13 cellular contexts compared by ENCODE assay signal in genomic region chr9:94553029-94553938, GRCh38. TPM values are rescaled to one million over a fixed set of nuclear protein-coding genes. Genes with fewer than 3 reads are reported as not detected.
DNase-seq lines count a peak whose midpoint lies in the region; ATAC-seq and TF ChIP-seq lines count a peak whose summit lies in the region.
"Had no signal": no experiment of that assay in that cellular context is flagged by ENCODE, and none has a peak within 500 bp of the region (broad histone marks: within the 10 kb centered on the region; RNA-seq: fewer than 3 reads in every experiment).

No MANE protein-coding gene starts in this region.

- H3K4me1 ChIP-seq in BE2C (no peaks in the 10 kb centered on the region), HUES6 (ENCODE audit: control insufficient read depth, insufficient read depth, low read length) (no peaks in the 10 kb centered on the region; the same call in 1 of the 2 replicates), mesenchymal stem cell (ENCODE audit: control insufficient read depth, insufficient read depth, low read depth, low read length) (peaks cover 14% of the 10 kb centered on the region), sigmoid colon (no peaks in the 10 kb centered on the region)

- CTCF ChIA-PET in activated naive CD4-positive, alpha-beta T cell treated with anti-CD3 and anti-CD28 coated beads, Interleukin-2, amount 10 ng/mL, durations not matched to agents 7 days and 5 days (lab: Charles Lee) = interaction anchor here (1.5 kb wide), 1 partner anchor 50 kb away, joined by 10 read pairs; no protein-coding TSS in a partner anchor

- peak overlapping the region; percentile 29 for H4K8ac ChIP-seq in mesenchymal stem cell (ENCODE audit: low read length)

- no peaks in the 10 kb centered on the region for H3K9me3 ChIP-seq in BE2C
- peaks cover 11% of the 10 kb centered on the region; the same call in 1 of the 2 replicates for H3K9me3 ChIP-seq in HUES6 (ENCODE audit: control insufficient read depth, insufficient read depth, low read depth, low read length)
- no peaks in the 10 kb centered on the region for H3K9me3 ChIP-seq in mesenchymal stem cell (ENCODE audit: control insufficient read depth, low read length)
- H3K9me3 ChIP-seq in sigmoid colon = no peaks in the 10 kb centered on the region

- H2AK5ac ChIP-seq in mesenchymal stem cell (ENCODE audit: low read length, severe bottlenecking) = no peak overlapping the region

- TF ChIP-seq CTCF in BE2C (IDR thresholded peaks at IDR 0.05; ENCODE audit: low read depth, low read length) (peak; percentile 47), sigmoid colon (IDR thresholded peaks at IDR 0.05) (no peak)

- no peak for ATAC-seq in HG03175 (IDR thresholded peaks at IDR 0.05; ENCODE audit: unreplicated experiment)

- H3K27ac ChIP-seq in HUES6 (ENCODE audit: low read depth, low read length) = no peak overlapping the region
- H3K27ac ChIP-seq in mesenchymal stem cell (ENCODE audit: low read length, poor library complexity, severe bottlenecking) = no peak overlapping the region
- H3K27ac ChIP-seq in sigmoid colon = no peak overlapping the region
- H3K27ac ChIP-seq: skin epidermis had no signal

- no peak overlapping the region for H3K14ac ChIP-seq in mesenchymal stem cell (ENCODE audit: low read length in 2 of 2)

- no peak overlapping the region for H4K91ac ChIP-seq in mesenchymal stem cell (ENCODE audit: low read length)

- no peaks in the 10 kb centered on the region for H3K4me1 Mint-ChIP-seq in activated naive CD4-positive, alpha-beta T cell treated with anti-CD3 and anti-CD28 coated beads, Interleukin-2, amount 10 ng/mL, durations not matched to agents 7 days and 5 days

- no peak overlapping the region for H2BK15ac ChIP-seq in mesenchymal stem cell (ENCODE audit: low read depth, poor library complexity, severe bottlenecking)

- H2BK120ac ChIP-seq in mesenchymal stem cell (ENCODE audit: low read depth, low read length) = no peak overlapping the region

- H3K4ac ChIP-seq in mesenchymal stem cell (ENCODE audit: low read depth in 1 of 2, low read length in 2 of 2) = peak overlapping the region in 1 of 2 experiments; percentile 54

- H3K36me3 ChIP-seq in BE2C (peaks cover 16% of the 10 kb centered on the region), HUES6 (ENCODE audit: control insufficient read depth, insufficient read depth, low read length) (no peaks in the 10 kb centered on the region), mesenchymal stem cell (ENCODE audit: control insufficient read depth in 1 of 2, insufficient read depth in 2 of 2, low read depth in 1 of 2, low read length in 2 of 2) (no peaks in the 10 kb centered on the region), sigmoid colon (no peaks in the 10 kb centered on the region)

- peak overlapping the region in 1 of 2 experiments; percentile 37 for H3K18ac ChIP-seq in mesenchymal stem cell (ENCODE audit: low read depth in 1 of 2, low read length in 2 of 2)

- H3K27me3 ChIP-seq in BE2C (no peaks in the 10 kb centered on the region), HUES6 (ENCODE audit: control insufficient read depth, insufficient read depth, low read length) (no peaks in the 10 kb centered on the region), mesenchymal stem cell (ENCODE audit: control insufficient read depth in 1 of 2, insufficient read depth in 1 of 2, low read length in 2 of 2) (no peaks in the 10 kb centered on the region), sigmoid colon (no peaks in the 10 kb centered on the region)

- H3K9me3 Mint-ChIP-seq in activated naive CD4-positive, alpha-beta T cell treated with anti-CD3 and anti-CD28 coated beads, Interleukin-2, amount 10 ng/mL, durations not matched to agents 7 days and 5 days = no peaks in the 10 kb centered on the region
- H3K9me3 Mint-ChIP-seq: activated CD8-positive, alpha-beta T cell treated with anti-CD3 and anti-CD28 coated beads for 36 hours; activated naive CD4-positive, alpha-beta T cell treated with anti-CD3 and anti-CD28 coated beads, Interleukin-2, amount 50 U/mL, for 72 hours had no signal

- TF ChIP-seq EP300 in sigmoid colon (IDR thresholded peaks at IDR 0.05) = no peak

- no peak overlapping the region for H3K27ac Mint-ChIP-seq in activated naive CD4-positive, alpha-beta T cell treated with anti-CD3 and anti-CD28 coated beads, Interleukin-2, amount 10 ng/mL, durations not matched to agents 7 days and 5 days
- H3K27ac Mint-ChIP-seq: activated CD8-positive, alpha-beta T cell treated with anti-CD3 and anti-CD28 coated beads for 36 hours; activated naive CD4-positive, alpha-beta T cell treated with anti-CD3 and anti-CD28 coated beads, Interleukin-2, amount 50 U/mL, for 72 hours had no signal

- no peak for TF ChIP-seq POLR2A in sigmoid colon (IDR thresholded peaks at IDR 0.05)

- H3K79me1 ChIP-seq in mesenchymal stem cell (replicated peaks; ENCODE audit: low read length, poor library complexity, severe bottlenecking) = peaks cover 2% of the 10 kb centered on the region

- no peaks in the 10 kb centered on the region for H3K36me3 Mint-ChIP-seq in activated naive CD4-positive, alpha-beta T cell treated with anti-CD3 and anti-CD28 coated beads, Interleukin-2, amount 10 ng/mL, durations not matched to agents 7 days and 5 days
- H3K36me3 Mint-ChIP-seq: activated naive CD4-positive, alpha-beta T cell treated with anti-CD3 and anti-CD28 coated beads, Interleukin-2, amount 50 U/mL, for 72 hours had no signal

- peak overlapping the region; percentile 2 for H3K9ac ChIP-seq in HUES6 (ENCODE audit: low read length)
- no peak overlapping the region for H3K9ac ChIP-seq in mesenchymal stem cell (ENCODE audit: low read length)

- no peak overlapping the region for H3K23ac ChIP-seq in mesenchymal stem cell (ENCODE audit: low read length in 2 of 2)

- WGBS in mesenchymal stem cell = 87% methylated on average over 28 of the region's 29 CpGs
- WGBS in sigmoid colon, 2 donors = 43 to 91% methylated on average over 29 of the region's 29 CpGs

- H3K4me3 ChIP-seq in BE2C (ENCODE audit: low read depth, low read length) (peak overlapping the region; percentile 91), HUES6 (ENCODE audit: low read depth, low read length) (peak overlapping the region; percentile 77; the same call in 1 of the 2 replicates), mesenchymal stem cell (ENCODE audit: insufficient read depth in 1 of 2, low read depth in 1 of 2, low read length in 2 of 2) (no peak overlapping the region), sigmoid colon (no peak overlapping the region)

- H2BK5ac ChIP-seq in mesenchymal stem cell (ENCODE audit: low read depth, low read length, poor library complexity, severe bottlenecking) = no peak overlapping the region

- H2BK12ac ChIP-seq in mesenchymal stem cell (ENCODE audit: low read length in 2 of 2) = no peak overlapping the region

- H3K27me3 Mint-ChIP-seq in activated naive CD4-positive, alpha-beta T cell treated with anti-CD3 and anti-CD28 coated beads, Interleukin-2, amount 10 ng/mL, durations not matched to agents 7 days and 5 days = peaks cover 18% of the 10 kb centered on the region

- H2AFZ ChIP-seq in mesenchymal stem cell (ENCODE audit: low read depth, low read length) = no peak overlapping the region

- H3K4me3 Mint-ChIP-seq in activated naive CD4-positive, alpha-beta T cell treated with anti-CD3 and anti-CD28 coated beads, Interleukin-2, amount 10 ng/mL, durations not matched to agents 7 days and 5 days = no peak overlapping the region
- H3K4me3 Mint-ChIP-seq: activated CD8-positive, alpha-beta T cell treated with anti-CD3 and anti-CD28 coated beads for 36 hours had no signal

- H3K4me2 ChIP-seq in mesenchymal stem cell (ENCODE audit: low read length, poor library complexity, severe bottlenecking) = no peak overlapping the region

- DNase-seq in BE2C (peak; percentile 42), SW480 (ENCODE audit: low spot score) (peak; percentile 19), mesenchymal stem cell (no peak), C1 segment of cervical spinal cord (lab: John Stamatoyannopoulos, UW) (no peak), sigmoid colon (no peak)
- DNase-seq in activated naive CD4-positive, alpha-beta T cell treated with anti-CD3 and anti-CD28 coated beads, Interleukin-2, amount 10 ng/mL, durations not matched to agents 7 days and 5 days = no peak
- DNase-seq: activated CD8-positive, alpha-beta T cell treated with anti-CD3 and anti-CD28 coated beads for 36 hours; NCI-H2029 had no signal

- intact Hi-C loops in sigmoid colon (cut with DNase I) = no loop called here

RNA-seq across cellular contexts. Expression of gene PCAT7, which starts 1.6 kb away (rescaled TPM):
- 11.2 TPM for polyA plus RNA-seq in BE2C (2012; ENCODE audit: insufficient read depth, insufficient read length, low read depth)
- 4.7 TPM for polyA plus RNA-seq in mesenchymal stem cell (2013, experiment 1 of 2)
- 4.5 TPM for polyA plus RNA-seq in mesenchymal stem cell (2013, experiment 2 of 2)
- not detected for total RNA-seq in sigmoid colon
- 1 to 10 TPM in 1 of 3 donors, under 1 TPM in 1, not detected in 1; 0.31 to 1.8 TPM for polyA plus RNA-seq in sigmoid colon
- total RNA-seq: activated CD8-positive, alpha-beta T cell treated with anti-CD3 and anti-CD28 coated beads for 36 hours; activated naive CD4-positive, alpha-beta T cell treated with anti-CD3 and anti-CD28 coated beads, Interleukin-2, amount 50 U/mL, for 72 hours; dermis microvascular lymphatic vessel endothelial cell had no signal

RNA-seq across cellular contexts. Expression of gene FBP2, which starts 40.3 kb away (rescaled TPM):
- polyA plus RNA-seq in BE2C (2012; ENCODE audit: insufficient read depth, insufficient read length, low read depth) = 2.2 TPM
- polyA plus RNA-seq in mesenchymal stem cell (2013, experiment 1 of 2) = not detected
- not detected for polyA plus RNA-seq in mesenchymal stem cell (2013, experiment 2 of 2)
- not detected for total RNA-seq in sigmoid colon
- under 1 TPM in 1 of 3 donors, not detected in 2; 0.04 TPM for polyA plus RNA-seq in sigmoid colon
- total RNA-seq: activated CD8-positive, alpha-beta T cell treated with anti-CD3 and anti-CD28 coated beads for 36 hours; activated naive CD4-positive, alpha-beta T cell treated with anti-CD3 and anti-CD28 coated beads, Interleukin-2, amount 50 U/mL, for 72 hours; dermis microvascular lymphatic vessel endothelial cell had no signal

Comparison
In these comparisons a context has a peak if more than half of its experiments do, and no peak if none do; other contexts are left out.
1. DNase-seq: peak in BE2C (single experiment) and SW480 (single experiment); none in mesenchymal stem cell (single experiment), C1 segment of cervical spinal cord (0 of 14), sigmoid colon (single experiment) and activated naive CD4-positive, alpha-beta T cell treated with anti-CD3 and anti-CD28 coated beads, Interleukin-2, amount 10 ng/mL, durations not matched to agents 7 days and 5 days (single experiment).
2. H3K4me3 ChIP-seq: peak in BE2C (single experiment) and HUES6 (single experiment); none in mesenchymal stem cell (0 of 2) and sigmoid colon (0 of 4).